12 cellular contexts compared by ENCODE assay signal in genomic region chr18:59272221-59272888, GRCh38. TPM values are rescaled to one million over a fixed set of nuclear protein-coding genes. Genes with fewer than 3 reads are reported as not detected.
A peak's percentile ranks its signal among the peaks of the same experiment; 100 is the strongest.
DNase-seq lines count a peak whose midpoint lies in the region; ATAC-seq lines count a peak whose summit lies in the region.
"Had no signal": no experiment of that assay in that cellular context is flagged by ENCODE, and none has a peak within 500 bp of the region (broad histone marks: within the 10 kb centered on the region; RNA-seq: fewer than 3 reads in every experiment).

No MANE protein-coding gene starts in this region.

- peaks cover 23% of the 10 kb centered on the region for H3K4me1 ChIP-seq in iPS-18a (ENCODE audit: control insufficient read depth, low read depth, low read length)

- no peak overlapping the region for H3K27ac ChIP-seq in iPS-18a (ENCODE audit: low read length)

- no peaks in the 10 kb centered on the region for H3K9me3 ChIP-seq in iPS-18a (ENCODE audit: control insufficient read depth, low read depth, low read length)

- H3K4me1 Mint-ChIP-seq in activated CD4-positive, alpha-beta T cell treated with anti-CD3 and anti-CD28 coated beads, Interleukin-2, amount 10 ng/mL, durations not matched to agents 24 days and 14 days: peaks cover 15% of the 10 kb centered on the region
- H3K4me1 Mint-ChIP-seq in T-cell: peaks cover 21 to 35% (median 27%) of the 10 kb centered on the region in 3 donors
- H3K4me1 Mint-ChIP-seq in stimulated activated naive CD8-positive, alpha-beta T cell treated with anti-CD3 and anti-CD28 coated beads, Interleukin-15, amount 100 ng/mL, for 72 hours: peaks cover 44% of the 10 kb centered on the region

- H3K27ac Mint-ChIP-seq in activated CD4-positive, alpha-beta T cell treated with anti-CD3 and anti-CD28 coated beads, Interleukin-2, amount 10 ng/mL, durations not matched to agents 24 days and 14 days: no peak overlapping the region
- no peak overlapping the region for H3K27ac Mint-ChIP-seq in T-cell
- no peak overlapping the region for H3K27ac Mint-ChIP-seq in stimulated activated naive CD8-positive, alpha-beta T cell treated with anti-CD3 and anti-CD28 coated beads, Interleukin-15, amount 100 ng/mL, for 72 hours

- ATAC-seq in T-cell (replicated peaks in 1 of 4): no peak
- no peak for ATAC-seq in stimulated activated naive CD8-positive, alpha-beta T cell treated with anti-CD3 and anti-CD28 coated beads, Interleukin-15, amount 100 ng/mL, for 72 hours
- no peak for ATAC-seq in GM19463 (IDR thresholded peaks at IDR 0.05; ENCODE audit: unreplicated experiment)

- H3K27me3 Mint-ChIP-seq in activated CD4-positive, alpha-beta T cell treated with anti-CD3 and anti-CD28 coated beads, Interleukin-2, amount 10 ng/mL, durations not matched to agents 24 days and 14 days: peaks cover 79% of the 10 kb centered on the region
- peaks cover 67 to 83% of the 10 kb centered on the region in 2 donors for H3K27me3 Mint-ChIP-seq in T-cell
- H3K27me3 Mint-ChIP-seq in stimulated activated naive CD8-positive, alpha-beta T cell treated with anti-CD3 and anti-CD28 coated beads, Interleukin-15, amount 100 ng/mL, for 72 hours: peaks cover 93% of the 10 kb centered on the region

- peaks cover 98% of the 10 kb centered on the region for H3K27me3 ChIP-seq in iPS-18a (ENCODE audit: control insufficient read depth, insufficient read depth, low read length)

- no peaks in the 10 kb centered on the region for H3K36me3 Mint-ChIP-seq in activated CD4-positive, alpha-beta T cell treated with anti-CD3 and anti-CD28 coated beads, Interleukin-2, amount 10 ng/mL, durations not matched to agents 24 days and 14 days (ENCODE audit: low read depth)
- H3K36me3 Mint-ChIP-seq in T-cell: no peaks in the 10 kb centered on the region

- H3K4me3 Mint-ChIP-seq in activated CD4-positive, alpha-beta T cell treated with anti-CD3 and anti-CD28 coated beads, Interleukin-2, amount 10 ng/mL, durations not matched to agents 24 days and 14 days: no peak overlapping the region
- peak overlapping the region in 2 of 3 donors; percentile 21 to 30 for H3K4me3 Mint-ChIP-seq in T-cell
- H3K4me3 Mint-ChIP-seq in stimulated activated naive CD8-positive, alpha-beta T cell treated with anti-CD3 and anti-CD28 coated beads, Interleukin-15, amount 100 ng/mL, for 72 hours: peak overlapping the region; percentile 7 to 21

- peak; percentile 64 for DNase-seq in activated CD4-positive, alpha-beta T cell treated with anti-CD3 and anti-CD28 coated beads, Interleukin-2, amount 10 ng/mL, durations not matched to agents 24 days and 14 days
- no peak for DNase-seq in activated CD4-positive, alpha-beta T cell treated with anti-CD3 and anti-CD28 coated beads, Interleukin-2, amount 50 U/mL, for 4 hours
- DNase-seq in T-cell: no peak
- no peak for DNase-seq in stimulated activated naive CD8-positive, alpha-beta T cell treated with anti-CD3 and anti-CD28 coated beads, Interleukin-15, amount 100 ng/mL, for 72 hours
- no peak for DNase-seq in SW 1271 (lab: John Stamatoyannopoulos, UW)
- no peak for DNase-seq in OCI-M2 (lab: John Stamatoyannopoulos, UW; ENCODE audit: unreplicated experiment)
- DNase-seq: ACHN, dermis blood vessel endothelial cell had no signal

- no peaks in the 10 kb centered on the region for H3K9me3 Mint-ChIP-seq in activated CD4-positive, alpha-beta T cell treated with anti-CD3 and anti-CD28 coated beads, Interleukin-2, amount 10 ng/mL, durations not matched to agents 24 days and 14 days
- H3K9me3 Mint-ChIP-seq in T-cell: no peaks in the 10 kb centered on the region
- H3K9me3 Mint-ChIP-seq in stimulated activated naive CD8-positive, alpha-beta T cell treated with anti-CD3 and anti-CD28 coated beads, Interleukin-15, amount 100 ng/mL, for 72 hours: no peaks in the 10 kb centered on the region

- no peak overlapping the region for H3K9ac ChIP-seq in iPS-18a (ENCODE audit: low read length)

- peak overlapping the region; percentile 63 for H3K4me3 ChIP-seq in iPS-18a (ENCODE audit: low read length)

- no peaks in the 10 kb centered on the region for H3K36me3 ChIP-seq in iPS-18a (ENCODE audit: control insufficient read depth, low read depth, low read length)

- POLR2A ChIA-PET in T-cell (lab: Charles Lee): no interaction called here

- intact Hi-C loops in activated CD4-positive, alpha-beta T cell treated with anti-CD3 and anti-CD28 coated beads, Interleukin-2, amount 10 ng/mL, durations not matched to agents 24 days and 14 days (cut with micrococcal nuclease): loop anchor here (5.0 kb wide), 3 partner anchors 50 to 1835 kb away; partner anchors contain the start of genes GRP, LMAN1 and ONECUT2

- CTCF ChIA-PET in T-cell (lab: Charles Lee): no interaction called here

RNA-seq across cellular contexts. Expression of gene RAX, which starts 0.9 kb away (rescaled TPM):
- total RNA-seq in activated CD4-positive, alpha-beta T cell treated with anti-CD3 and anti-CD28 coated beads, Interleukin-2, amount 10 ng/mL, durations not matched to agents 24 days and 14 days: not detected in 2 replicates
- total RNA-seq in T-cell: not detected
- total RNA-seq: dermis blood vessel endothelial cell, SK-MEL-5, ureter had no signal

RNA-seq across cellular contexts. Expression of gene CPLX4, which starts 46.1 kb away (rescaled TPM):
- not detected in 2 replicates for total RNA-seq in activated CD4-positive, alpha-beta T cell treated with anti-CD3 and anti-CD28 coated beads, Interleukin-2, amount 10 ng/mL, durations not matched to agents 24 days and 14 days
- total RNA-seq in T-cell: not detected
- total RNA-seq: dermis blood vessel endothelial cell, SK-MEL-5, ureter had no signal

RNA-seq across cellular contexts. Expression of gene GRP, which starts 52.4 kb away (rescaled TPM):
- not detected in 2 replicates for total RNA-seq in activated CD4-positive, alpha-beta T cell treated with anti-CD3 and anti-CD28 coated beads, Interleukin-2, amount 10 ng/mL, durations not matched to agents 24 days and 14 days
- not detected for total RNA-seq in T-cell
- total RNA-seq: dermis blood vessel endothelial cell, SK-MEL-5, ureter had no signal
